ENCODE assay signal across 10 cellular contexts in the genomic region with DNA sequence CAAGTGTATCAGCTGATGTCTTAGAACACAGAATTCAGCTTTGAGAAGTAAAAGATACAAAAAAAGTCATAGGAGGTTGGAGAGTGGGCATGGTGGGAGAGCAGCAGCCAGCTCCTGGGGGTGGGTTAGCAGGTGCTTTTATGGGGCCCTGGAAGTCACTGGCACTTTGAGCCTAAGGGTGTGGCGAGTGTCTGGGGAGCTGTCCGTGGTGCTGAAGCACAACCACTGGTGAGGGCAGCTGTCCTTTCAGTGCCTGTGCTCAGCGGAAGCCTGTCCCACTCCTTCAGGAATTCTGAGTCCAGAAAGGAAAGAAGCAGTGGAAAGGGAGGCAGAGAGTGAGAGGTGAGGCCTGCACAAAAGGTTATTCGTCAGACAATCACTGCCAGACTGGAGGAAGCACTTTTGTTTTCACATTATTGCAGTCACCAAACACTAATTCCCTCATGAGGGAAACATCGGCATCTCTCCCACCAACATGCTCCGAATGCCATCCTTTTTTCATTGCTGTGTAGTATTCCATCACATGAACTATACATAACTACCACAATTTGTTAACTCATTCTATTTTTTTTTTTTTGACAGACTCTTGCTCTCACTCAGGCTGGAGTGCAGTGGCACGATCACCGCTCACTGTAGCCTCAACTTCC. TPM values are rescaled to one million over a fixed set of nuclear protein-coding genes. Genes with fewer than 3 reads are reported as not detected.
DNase-seq lines count a peak whose midpoint lies in the region; ATAC-seq and TF ChIP-seq lines count a peak whose summit lies in the region.
"Had no signal": no experiment of that assay in that cellular context is flagged by ENCODE, and none has a peak within 500 bp of the region (broad histone marks: within the 10 kb centered on the region; RNA-seq: fewer than 3 reads in every experiment).

No MANE protein-coding gene starts in this region.

- no peak for TF ChIP-seq CTCF in MCF 10A (IDR thresholded peaks at IDR 0.05; ENCODE audit: unreplicated experiment)
- TF ChIP-seq CTCF in breast epithelium (IDR thresholded peaks at IDR 0.05) = no peak
- no peak for TF ChIP-seq CTCF in natural killer cell (IDR thresholded peaks at IDR 0.05)

- no TSS peak for BruUV-seq in MCF 10A (replicated peaks; lab: Mats Ljungman, UMichigan)

- H3K27ac ChIP-seq in breast epithelium = no peak overlapping the region
- H3K27ac ChIP-seq: BLaER1 had no signal

- H3K4me1 ChIP-seq in breast epithelium = no peaks in the 10 kb centered on the region
- H3K4me1 ChIP-seq: BLaER1 had no signal

- no peak overlapping the region for H3K27ac Mint-ChIP-seq in MCF 10A (ENCODE audit: low read depth, unreplicated experiment)
- no peak overlapping the region for H3K27ac Mint-ChIP-seq in natural killer cell
- H3K27ac Mint-ChIP-seq: nephron had no signal

- DNase-seq in MCF 10A (ENCODE audit: unreplicated experiment) (peak; percentile 62), breast epithelium (ENCODE audit: low spot score in 2 of 2) (no peak), natural killer cell (peak; percentile 40), NCI-H1105 (lab: John Stamatoyannopoulos, UW) (no peak)
- DNase-seq in activated CD4-positive, alpha-beta T cell treated with anti-CD3 and anti-CD28 coated beads for 4 hours = peak; percentile 27 to 31
- peak; percentile 19 for DNase-seq in effector CD8-positive, alpha-beta T cell (lab: John Stamatoyannopoulos, UW)

- H3K9me3 ChIP-seq in breast epithelium = peaks cover 0 to 3% of the 10 kb centered on the region in 2 donors
- H3K9me3 ChIP-seq: BLaER1 had no signal

- peaks cover 98% of the 10 kb centered on the region for H3K27me3 Mint-ChIP-seq in MCF 10A (ENCODE audit: insufficient read depth, unreplicated experiment)
- peaks cover 0 to 20% of the 10 kb centered on the region in 2 donors for H3K27me3 Mint-ChIP-seq in natural killer cell (ENCODE audit: low read depth in 2 of 2)

- no peak for TF ChIP-seq POLR2A in breast epithelium (IDR thresholded peaks at IDR 0.05)

- H3K4me1 Mint-ChIP-seq in MCF 10A (ENCODE audit: insufficient read depth, unreplicated experiment) (no peaks in the 10 kb centered on the region), natural killer cell (no peaks in the 10 kb centered on the region)
- H3K4me1 Mint-ChIP-seq: nephron had no signal

- CTCF ChIA-PET in MCF 10A (lab: Yijun Ruan, JAX) = interaction anchor here (0.7 kb wide), 1 partner anchor 460 kb away, joined by 3 read pairs; no protein-coding TSS in a partner anchor

- peaks cover 6% of the 10 kb centered on the region for H3K36me3 Mint-ChIP-seq in MCF 10A (ENCODE audit: insufficient read depth, unreplicated experiment)
- H3K36me3 Mint-ChIP-seq in natural killer cell = no peaks in the 10 kb centered on the region

- ATAC-seq in natural killer cell = peak in 2 of 3 donors; percentile 54 to 66
- ATAC-seq in GM18909 (IDR thresholded peaks at IDR 0.05; ENCODE audit: poor library complexity, unreplicated experiment) = no peak
- no peak for ATAC-seq in HG03159 (IDR thresholded peaks at IDR 0.05; ENCODE audit: unreplicated experiment)

- H3K36me3 ChIP-seq in breast epithelium = no peaks in the 10 kb centered on the region
- H3K36me3 ChIP-seq: BLaER1 had no signal

- no peak overlapping the region for H3K4me3 ChIP-seq in breast epithelium
- H3K4me3 ChIP-seq: BLaER1 had no signal

- POLR2A ChIA-PET in MCF 10A (lab: Yijun Ruan, JAX) = no interaction called here

- H3K9me3 Mint-ChIP-seq in MCF 10A (ENCODE audit: unreplicated experiment) (no peaks in the 10 kb centered on the region), natural killer cell (peaks cover 0 to 3% of the 10 kb centered on the region in 2 donors)

- H3K4me3 Mint-ChIP-seq in MCF 10A (ENCODE audit: unreplicated experiment) (no peak overlapping the region), natural killer cell (no peak overlapping the region)

- H3K27me3 ChIP-seq in breast epithelium = peaks cover 0 to 27% of the 10 kb centered on the region in 2 donors
- H3K27me3 ChIP-seq: BLaER1 had no signal

- intact Hi-C loops in MCF 10A (cut with micrococcal nuclease) = no loop called here
- intact Hi-C loops in breast epithelium (cut with DNase I; ENCODE audit: low total_unique reads) = no loop called here
- intact Hi-C loops in natural killer cell (cut with micrococcal nuclease) = no loop called here

RNA-seq across cellular contexts. Expression of a gene that starts 59.4 kb away (rescaled TPM):
- total RNA-seq in MCF 10A (2022) (55.4 and 73.0 TPM in 2 replicates), breast epithelium (10 to 100 TPM; 35.3 to 38.0 (median 37.3) TPM), natural killer cell (100 to 1,000 TPM; 210 to 224 (median 222) TPM)

Comparison
In these comparisons a context has a peak if more than half of its experiments do, and no peak if none do; other contexts are left out.
1. DNase-seq: peak in MCF 10A (single experiment), activated CD4-positive, alpha-beta T cell treated with anti-CD3 and anti-CD28 coated beads for 4 hours (2 of 2), effector CD8-positive, alpha-beta T cell (single experiment) and natural killer cell (single experiment); none in breast epithelium (0 of 2) and NCI-H1105 (single experiment).
2. ATAC-seq: peak in natural killer cell (2 of 3); none in GM18909 (single experiment) and HG03159 (single experiment).